Comparison of ENCODE assay signal across 9 cellular contexts in genomic region chr20:31716351-31716750, GRCh38. TPM values are rescaled to one million over a fixed set of nuclear protein-coding genes. Genes with fewer than 3 reads are reported as not detected.
DNase-seq lines count a peak whose midpoint lies in the region; ATAC-seq and TF ChIP-seq lines count a peak whose summit lies in the region.
"Had no signal": no experiment of that assay in that cellular context is flagged by ENCODE, and none has a peak within 500 bp of the region (broad histone marks: within the 10 kb centered on the region; RNA-seq: fewer than 3 reads in every experiment).

No MANE protein-coding gene starts in this region.

- H3K27ac Mint-ChIP-seq in stimulated activated naive CD8-positive, alpha-beta T cell treated with anti-CD3 and anti-CD28 coated beads, Interleukin-15, Interleukin-2, amounts not matched to agents 100 ng/mL and 50 ng/mL, for 24 hours, result peak overlapping the region; percentile 98
- peak overlapping the region; percentile 84 to 97 for H3K27ac Mint-ChIP-seq in natural killer cell

- CTCF ChIA-PET in mammary epithelial cell (lab: Charles Lee; ENCODE audit: low non-redundant PET), result interaction anchor here (0.5 kb wide), 1 partner anchor 24 kb away, joined by 4 read pairs; no protein-coding TSS in a partner anchor

- TF ChIP-seq CTCF in mammary epithelial cell (conservative IDR thresholded peaks at IDR 0.05 in 1 of 2, IDR thresholded peaks at IDR 0.05 in 1 of 2; ENCODE audit: extremely low read depth in 1 of 2, insufficient read depth in 1 of 2, low read depth in 1 of 2, low read length in 2 of 2) (no peak), natural killer cell (IDR thresholded peaks at IDR 0.05) (no peak)

- dilution Hi-C loops in mammary epithelial cell (cut with HindIII; ENCODE audit: low sequenced_read_pairs), result loop anchor here (25.0 kb wide), 1 partner anchor 154 kb away; no protein-coding TSS in a partner anchor

- H3K79me2 ChIP-seq in mammary epithelial cell (ENCODE audit: insufficient read depth, low read length), result peaks cover 94% of the 10 kb centered on the region

- H3K4me3 Mint-ChIP-seq in stimulated activated naive CD8-positive, alpha-beta T cell treated with anti-CD3 and anti-CD28 coated beads, Interleukin-15, Interleukin-2, amounts not matched to agents 100 ng/mL and 50 ng/mL, for 24 hours, result peak overlapping the region; percentile 96
- peak overlapping the region; percentile 90 for H3K4me3 Mint-ChIP-seq in natural killer cell

- DNase-seq in stimulated activated naive CD8-positive, alpha-beta T cell treated with anti-CD3 and anti-CD28 coated beads, Interleukin-15, Interleukin-2, amounts not matched to agents 100 U/mL and 50 U/mL, for 24 hours, result no peak
- no peak for DNase-seq in mammary epithelial cell
- DNase-seq in natural killer cell, result no peak
- DNase-seq in medulla oblongata (ENCODE audit: extremely low spot score), result no peak
- DNase-seq in NCI-H1417 treated with DMSO at 0.1 percent for 48 hours (lab: John Stamatoyannopoulos, UW), result no peak
- DNase-seq in erythroblast (lab: John Stamatoyannopoulos, UW), result no peak
- DNase-seq: NCI-H1930 had no signal

- no peaks in the 10 kb centered on the region for H3K9me3 ChIP-seq in mammary epithelial cell (replicated peaks; ENCODE audit: insufficient read depth, low read length)

- peaks cover 20% of the 10 kb centered on the region for H3K36me3 ChIP-seq in mammary epithelial cell (ENCODE audit: insufficient read depth, low read length)

- no peaks in the 10 kb centered on the region for H4K20me1 ChIP-seq in mammary epithelial cell (ENCODE audit: insufficient read depth, low read length)

- TF ChIP-seq POLR2A in erythroblast (IDR thresholded peaks at IDR 0.05; ENCODE audit: low read length), result no peak

- H3K27me3 ChIP-seq in mammary epithelial cell (ENCODE audit: insufficient read depth, low read length), result no peaks in the 10 kb centered on the region

- H3K27me3 Mint-ChIP-seq in stimulated activated naive CD8-positive, alpha-beta T cell treated with anti-CD3 and anti-CD28 coated beads, Interleukin-15, Interleukin-2, amounts not matched to agents 100 ng/mL and 50 ng/mL, for 24 hours, result no peaks in the 10 kb centered on the region
- no peaks in the 10 kb centered on the region for H3K27me3 Mint-ChIP-seq in natural killer cell (ENCODE audit: low read depth in 2 of 2)

- no peak overlapping the region for H2AFZ ChIP-seq in mammary epithelial cell (ENCODE audit: low read depth, low read length)

- H3K4me1 ChIP-seq in mammary epithelial cell (ENCODE audit: insufficient read depth, low read length), result peaks cover 76% of the 10 kb centered on the region

- intact Hi-C loops in mammary epithelial cell (cut with micrococcal nuclease), result no loop called here
- intact Hi-C loops in natural killer cell (cut with micrococcal nuclease), result no loop called here

- peak overlapping the region; percentile 60 for H3K27ac ChIP-seq in mammary epithelial cell (ENCODE audit: insufficient read depth, low read depth, low read length)

- H3K4me3 ChIP-seq in mammary epithelial cell (replicated peaks in 1 of 3; ENCODE audit: insufficient read depth in 1 of 3, low read depth in 2 of 3, low read length in 3 of 3), result no peak overlapping the region

- in situ Hi-C loops in mammary epithelial cell (cut with MboI; ENCODE audit: low sequenced_read_pairs in 2 of 2), result loop anchor here in 1 of 2 donors (25.0 kb wide), 1 partner anchor 154 kb away; no protein-coding TSS in a partner anchor

- H3K4me1 Mint-ChIP-seq in stimulated activated naive CD8-positive, alpha-beta T cell treated with anti-CD3 and anti-CD28 coated beads, Interleukin-15, Interleukin-2, amounts not matched to agents 100 ng/mL and 50 ng/mL, for 24 hours (ENCODE audit: low read depth), result peaks cover 77% of the 10 kb centered on the region
- H3K4me1 Mint-ChIP-seq in natural killer cell, result peaks cover 92 to 98% of the 10 kb centered on the region in 2 donors

- H3K9ac ChIP-seq in mammary epithelial cell (ENCODE audit: insufficient read depth, low read length), result peak overlapping the region; percentile 24

- WGBS in mammary epithelial cell (ENCODE audit: low coverage, missing lambda C conversion rate), result 57% methylated on average over 1 of the region's 1 CpG

- no peaks in the 10 kb centered on the region for H3K9me3 Mint-ChIP-seq in stimulated activated naive CD8-positive, alpha-beta T cell treated with anti-CD3 and anti-CD28 coated beads, Interleukin-15, Interleukin-2, amounts not matched to agents 100 ng/mL and 50 ng/mL, for 24 hours
- H3K9me3 Mint-ChIP-seq in natural killer cell, result no peaks in the 10 kb centered on the region

- no TSS peak for BruUV-seq in mammary epithelial cell (replicated peaks; lab: Mats Ljungman, UMichigan)

- peaks cover 98% of the 10 kb centered on the region for H3K36me3 Mint-ChIP-seq in stimulated activated naive CD8-positive, alpha-beta T cell treated with anti-CD3 and anti-CD28 coated beads, Interleukin-15, Interleukin-2, amounts not matched to agents 100 ng/mL and 50 ng/mL, for 24 hours (ENCODE audit: low read depth)
- H3K36me3 Mint-ChIP-seq in natural killer cell, result peaks cover 5% of the 10 kb centered on the region

- H3K4me2 ChIP-seq in mammary epithelial cell (ENCODE audit: insufficient read depth, low read depth, low read length), result peak overlapping the region; percentile 54

- no peak for ATAC-seq in stimulated activated naive CD8-positive, alpha-beta T cell treated with anti-CD3 and anti-CD28 coated beads, Interleukin-15, Interleukin-2, amounts not matched to agents 100 U/mL and 50 U/mL, for 24 hours
- ATAC-seq in natural killer cell, result no peak
- ATAC-seq in GM19397 (IDR thresholded peaks at IDR 0.05; ENCODE audit: unreplicated experiment), result no peak

RNA-seq across cellular contexts. Expression of gene BCL2L1, which starts 6.3 kb away (rescaled TPM):
- total RNA-seq in mammary epithelial cell, result 100 to 1,000 TPM; 196 to 212 TPM
- polyA plus RNA-seq in mammary epithelial cell, result 132 TPM
- polyA minus RNA-seq in mammary epithelial cell, result 137 TPM
- total RNA-seq in natural killer cell, result 10 to 100 TPM; 67.4 to 92.6 (median 78.6) TPM

RNA-seq across cellular contexts. Expression of gene TPX2, which starts 22.7 kb away (rescaled TPM):
- total RNA-seq in mammary epithelial cell, result 10 to 100 TPM in 1 of 2 donors, 1 to 10 TPM in 1; 9.5 to 74.3 TPM
- polyA plus RNA-seq in mammary epithelial cell, result 51.2 TPM
- polyA minus RNA-seq in mammary epithelial cell, result 108 TPM
- 1 to 10 TPM; 2.2 to 4.2 (median 2.2) TPM for total RNA-seq in natural killer cell
